ENCODE assay signal across 24 cellular contexts in the genomic region with DNA sequence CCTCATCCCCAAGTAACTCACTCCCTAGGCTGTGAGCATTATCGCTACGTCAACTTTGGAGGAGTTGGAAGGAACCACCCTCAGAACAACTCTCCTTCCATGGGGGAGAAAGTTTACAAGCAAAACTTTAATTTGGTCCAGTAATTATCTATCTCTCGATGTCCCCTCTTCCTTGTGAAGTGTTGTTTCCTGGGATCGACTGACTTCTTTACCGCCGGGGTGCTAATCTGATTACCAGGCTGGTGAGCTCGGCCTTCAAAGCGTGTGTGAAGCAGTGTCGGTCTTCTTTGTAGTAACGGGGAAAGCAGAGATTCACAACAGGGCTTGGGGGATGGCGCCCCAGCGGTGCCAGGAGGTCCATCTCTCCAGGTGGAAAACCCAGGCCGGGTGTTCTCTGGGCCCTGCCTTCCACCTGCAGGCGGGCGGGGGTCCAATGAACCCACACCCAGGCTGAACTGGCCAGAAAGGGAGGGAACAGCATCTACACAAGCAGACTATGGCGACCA. TPM values are rescaled to one million over a fixed set of nuclear protein-coding genes. Genes with fewer than 3 reads are reported as not detected.
DNase-seq lines count a peak whose midpoint lies in the region; ATAC-seq and TF ChIP-seq lines count a peak whose summit lies in the region.
"Had no signal": no experiment of that assay in that cellular context is flagged by ENCODE, and none has a peak within 500 bp of the region (broad histone marks: within the 10 kb centered on the region; RNA-seq: fewer than 3 reads in every experiment).

No MANE protein-coding gene starts in this region.

- no peaks in the 10 kb centered on the region for H3K9me3 ChIP-seq in Peyer's patch
- H3K9me3 ChIP-seq in esophagus muscularis mucosa = no peaks in the 10 kb centered on the region
- no peaks in the 10 kb centered on the region for H3K9me3 ChIP-seq in muscle layer of duodenum (ENCODE audit: control insufficient read depth in 1 of 2, low read length in 2 of 2)
- no peaks in the 10 kb centered on the region for H3K9me3 ChIP-seq in stomach smooth muscle (ENCODE audit: control insufficient read depth in 2 of 2, low read length in 2 of 2)
- no peaks in the 10 kb centered on the region for H3K9me3 ChIP-seq in heart right ventricle
- H3K9me3 ChIP-seq: left ventricle myocardium inferior, mucosa of descending colon, vagina had no signal

- TF ChIP-seq CTCF in Peyer's patch (IDR thresholded peaks at IDR 0.05) (no peak), esophagus muscularis mucosa (IDR thresholded peaks at IDR 0.05) (no peak), heart right ventricle (IDR thresholded peaks at IDR 0.05) (no peak)

- ATAC-seq in heart right ventricle = no peak
- ATAC-seq: K562, mucosa of descending colon had no signal

- intact Hi-C loops in esophagus muscularis mucosa (cut with DNase I) = loop anchor here (5.0 kb wide), 1 partner anchor 39 kb away; no protein-coding TSS in a partner anchor
- intact Hi-C loops in heart right ventricle (cut with DNase I) = no loop called here

- peak overlapping the region; percentile 92 to 100 for H3K9ac ChIP-seq in stomach smooth muscle (ENCODE audit: low read length in 2 of 2)

- H3K4me3 ChIP-seq in Peyer's patch = peak overlapping the region in 2 of 4 donors; percentile 10 to 51
- H3K4me3 ChIP-seq in esophagus muscularis mucosa = peak overlapping the region; percentile 55 to 81 (median 64)
- peak overlapping the region; percentile 19 to 57 for H3K4me3 ChIP-seq in muscle layer of duodenum (ENCODE audit: low read depth in 1 of 2, low read length in 2 of 2)
- peak overlapping the region; percentile 79 to 86 for H3K4me3 ChIP-seq in stomach smooth muscle (ENCODE audit: low read length in 2 of 2)
- H3K4me3 ChIP-seq in heart right ventricle = no peak overlapping the region
- H3K4me3 ChIP-seq: K562, left ventricle myocardium inferior, mucosa of descending colon, vagina had no signal

- TF ChIP-seq POLR2A in Peyer's patch (IDR thresholded peaks at IDR 0.05) (no peak), esophagus muscularis mucosa (IDR thresholded peaks at IDR 0.05; ENCODE audit: low read depth) (no peak)

- H3K27me3 ChIP-seq in Peyer's patch (peaks cover 0 to 12% of the 10 kb centered on the region in 2 donors), esophagus muscularis mucosa (peaks cover 0 to 67% (median 4%) of the 10 kb centered on the region in 4 donors), muscle layer of duodenum (ENCODE audit: low read depth, low read length) (peaks cover 27% of the 10 kb centered on the region), stomach smooth muscle (ENCODE audit: control insufficient read depth in 1 of 2, insufficient read depth in 2 of 2, low read length in 2 of 2) (peaks cover 2 to 3% of the 10 kb centered on the region in 2 donors), heart right ventricle (peaks cover 71 to 100% (median 100%) of the 10 kb centered on the region in 7 donors)

- no peak for TF ChIP-seq EP300 in esophagus muscularis mucosa (IDR thresholded peaks at IDR 0.05)

- no peak for DNase-seq in Peyer's patch
- no peak for DNase-seq in esophagus muscularis mucosa (ENCODE audit: extremely low spot score)
- DNase-seq in globus pallidus (ENCODE audit: low spot score) = no peak
- no peak for DNase-seq in heart right ventricle
- DNase-seq in effector CD8-positive, alpha-beta T cell (lab: John Stamatoyannopoulos, UW) = no peak
- DNase-seq: activated CD4-positive, alpha-beta T cell treated with anti-CD3 and anti-CD28 coated beads, Interleukin-2, amount 50 U/mL, for 4 hours; activated CD8-positive, alpha-beta memory T cell treated with anti-CD3 and anti-CD28 coated beads, Interleukin-2, amount 50 U/mL, for 48 hours; activated effector memory CD4-positive, alpha-beta T cell treated with anti-CD3 and anti-CD28 coated beads, Interleukin-2, amount 50 U/mL, for 16 hours; brain microvascular endothelial cell; head of caudate nucleus; immature natural killer cell; left ventricle myocardium inferior; mucosa of descending colon; NCI-H1436; NCI-H510A treated with DMSO at 0.1 percent for 48 hours; stimulated activated CD8-positive, alpha-beta memory T cell treated with anti-CD3 and anti-CD28 coated beads, Interleukin-4, amount 100 ng/mL, for 48 hours; substantia nigra; T-helper 2 cell had no signal

- 33% methylated on average over 16 of the region's 16 CpGs for WGBS in esophagus muscularis mucosa
- 4 to 11% methylated on average over 16 of the region's 16 CpGs for WGBS in heart right ventricle, 2 donors

- peaks cover 0 to 8% (median 0%) of the 10 kb centered on the region in 4 donors for H3K4me1 ChIP-seq in Peyer's patch
- peaks cover 16 to 99% (median 94%) of the 10 kb centered on the region in 4 donors for H3K4me1 ChIP-seq in esophagus muscularis mucosa
- H3K4me1 ChIP-seq in muscle layer of duodenum (ENCODE audit: control insufficient read depth in 1 of 2, insufficient read depth in 2 of 2, low read length in 2 of 2) = peaks cover 0 to 23% of the 10 kb centered on the region in 2 donors
- peaks cover 65% of the 10 kb centered on the region for H3K4me1 ChIP-seq in stomach smooth muscle (ENCODE audit: control insufficient read depth, insufficient read depth, low read length)
- peaks cover 4 to 26% (median 13%) of the 10 kb centered on the region in 9 donors for H3K4me1 ChIP-seq in heart right ventricle

- H3K27ac ChIP-seq in Peyer's patch (peak overlapping the region; percentile 63 to 99 (median 77)), esophagus muscularis mucosa (replicated peaks in 1 of 4) (peak overlapping the region; percentile 95 to 100 (median 98)), muscle layer of duodenum (ENCODE audit: low read length) (peak overlapping the region; percentile 82), stomach smooth muscle (ENCODE audit: low read length) (peak overlapping the region; percentile 99), heart right ventricle (no peak overlapping the region)
- H3K27ac ChIP-seq: brain microvascular endothelial cell, left ventricle myocardium inferior, vagina had no signal

- H3K36me3 ChIP-seq in Peyer's patch (no peaks in the 10 kb centered on the region), esophagus muscularis mucosa (no peaks in the 10 kb centered on the region), muscle layer of duodenum (ENCODE audit: control insufficient read depth in 1 of 2, insufficient read depth in 2 of 2, low read length in 2 of 2) (no peaks in the 10 kb centered on the region), stomach smooth muscle (ENCODE audit: control insufficient read depth in 2 of 2, insufficient read depth in 2 of 2, low read length in 2 of 2) (no peaks in the 10 kb centered on the region), heart right ventricle (no peaks in the 10 kb centered on the region)
- H3K36me3 ChIP-seq: brain microvascular endothelial cell, left ventricle myocardium inferior, vagina had no signal

RNA-seq across cellular contexts. Expression of a gene that starts 14.5 kb away (rescaled TPM):
- total RNA-seq in Peyer's patch = 10 to 100 TPM in 2 of 4 donors, 1 to 10 TPM in 2; 4.4 to 36.3 (median 9.0) TPM
- 10 to 100 TPM; 40.7 to 94.5 (median 69.3) TPM for total RNA-seq in esophagus muscularis mucosa
- under 1 TPM in 8 of 10 donors, not detected in 2; 0.08 to 0.38 (median 0.22) TPM for total RNA-seq in heart right ventricle
- under 1 TPM; 0.16 to 0.37 TPM for polyA plus RNA-seq in heart right ventricle
- total RNA-seq: osteocyte had no signal
- polyA plus RNA-seq: CD14-positive monocyte, immature natural killer cell, K562 had no signal

RNA-seq across cellular contexts. Expression of a gene that starts 59.2 kb away (rescaled TPM):
- total RNA-seq in Peyer's patch (10 to 100 TPM; 18.2 to 35.4 (median 21.9) TPM), esophagus muscularis mucosa (10 to 100 TPM; 10.1 to 17.9 (median 15.5) TPM), heart right ventricle (10 to 100 TPM in 8 of 10 donors, 1 to 10 TPM in 2; 8.9 to 13.1 (median 11.4) TPM)
- 10 to 100 TPM in 1 of 2 donors, 1 to 10 TPM in 1; 5.1 to 11.3 TPM for polyA plus RNA-seq in heart right ventricle

Comparison
In these comparisons a context has a peak if more than half of its experiments do, and no peak if none do; other contexts are left out.
1. H3K27ac ChIP-seq: peak in Peyer's patch (4 of 4), esophagus muscularis mucosa (4 of 4), muscle layer of duodenum (single experiment) and stomach smooth muscle (single experiment); none in heart right ventricle (0 of 10).
2. H3K4me3 ChIP-seq: peak in esophagus muscularis mucosa (4 of 4), muscle layer of duodenum (2 of 2) and stomach smooth muscle (2 of 2); none in heart right ventricle (0 of 10).